In the genomic region with DNA sequence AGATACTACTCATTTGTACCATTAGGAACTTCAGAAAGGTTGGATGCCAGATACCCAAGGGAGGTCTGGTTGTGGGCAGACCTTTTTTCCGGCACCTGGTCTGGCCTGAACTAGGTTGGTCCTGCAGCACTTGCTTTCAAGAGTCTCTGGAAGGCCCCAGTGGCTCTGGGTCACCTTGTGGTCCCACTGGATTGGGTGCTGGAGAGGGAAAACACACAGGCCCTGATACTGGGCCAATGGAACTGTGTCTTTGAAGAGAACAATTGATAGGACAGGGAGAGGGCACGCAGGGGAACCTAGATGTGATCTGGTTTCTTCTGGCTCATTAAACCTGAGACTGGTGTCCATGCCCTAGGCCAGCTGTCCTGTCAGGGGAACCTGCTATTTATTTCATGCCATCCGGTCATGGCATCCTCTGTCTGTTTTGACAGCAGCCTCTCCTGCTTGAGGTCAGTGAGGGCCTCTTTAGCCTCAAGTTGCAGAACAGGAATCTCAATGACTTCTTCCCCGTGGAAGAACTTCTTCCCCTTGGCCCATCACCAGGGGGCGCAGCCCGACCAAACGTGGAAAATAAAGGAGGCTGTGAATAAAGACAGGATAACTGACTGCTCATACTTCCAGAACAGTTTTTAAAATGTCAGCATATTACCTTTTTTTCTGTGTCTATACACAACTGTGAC, we compare ENCODE assay signal across 1 cellular context.
TF ChIP-seq lines count a peak whose summit lies in the region.

No MANE protein-coding gene starts in this region.

TF ChIP-seq in neural cell, 6 proteins besides CTCF, POLR2A, EP300 and RAD21 (continued from another document):
- TF ChIP-seq, protein P1, sequence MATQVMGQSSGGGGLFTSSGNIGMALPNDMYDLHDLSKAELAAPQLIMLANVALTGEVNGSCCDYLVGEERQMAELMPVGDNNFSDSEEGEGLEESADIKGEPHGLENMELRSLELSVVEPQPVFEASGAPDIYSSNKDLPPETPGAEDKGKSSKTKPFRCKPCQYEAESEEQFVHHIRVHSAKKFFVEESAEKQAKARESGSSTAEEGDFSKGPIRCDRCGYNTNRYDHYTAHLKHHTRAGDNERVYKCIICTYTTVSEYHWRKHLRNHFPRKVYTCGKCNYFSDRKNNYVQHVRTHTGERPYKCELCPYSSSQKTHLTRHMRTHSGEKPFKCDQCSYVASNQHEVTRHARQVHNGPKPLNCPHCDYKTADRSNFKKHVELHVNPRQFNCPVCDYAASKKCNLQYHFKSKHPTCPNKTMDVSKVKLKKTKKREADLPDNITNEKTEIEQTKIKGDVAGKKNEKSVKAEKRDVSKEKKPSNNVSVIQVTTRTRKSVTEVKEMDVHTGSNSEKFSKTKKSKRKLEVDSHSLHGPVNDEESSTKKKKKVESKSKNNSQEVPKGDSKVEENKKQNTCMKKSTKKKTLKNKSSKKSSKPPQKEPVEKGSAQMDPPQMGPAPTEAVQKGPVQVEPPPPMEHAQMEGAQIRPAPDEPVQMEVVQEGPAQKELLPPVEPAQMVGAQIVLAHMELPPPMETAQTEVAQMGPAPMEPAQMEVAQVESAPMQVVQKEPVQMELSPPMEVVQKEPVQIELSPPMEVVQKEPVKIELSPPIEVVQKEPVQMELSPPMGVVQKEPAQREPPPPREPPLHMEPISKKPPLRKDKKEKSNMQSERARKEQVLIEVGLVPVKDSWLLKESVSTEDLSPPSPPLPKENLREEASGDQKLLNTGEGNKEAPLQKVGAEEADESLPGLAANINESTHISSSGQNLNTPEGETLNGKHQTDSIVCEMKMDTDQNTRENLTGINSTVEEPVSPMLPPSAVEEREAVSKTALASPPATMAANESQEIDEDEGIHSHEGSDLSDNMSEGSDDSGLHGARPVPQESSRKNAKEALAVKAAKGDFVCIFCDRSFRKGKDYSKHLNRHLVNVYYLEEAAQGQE (IDR thresholded peaks at IDR 0.05; ENCODE audit: borderline replicate concordance): no peak
- TF ChIP-seq MXI1 (conservative IDR thresholded peaks at IDR 0.05; ENCODE audit: poor library complexity, severe bottlenecking) (no peak), EZH2 (IDR thresholded peaks at IDR 0.05; ENCODE audit: borderline replicate concordance, insufficient read depth, low read length, poor library complexity, severe bottlenecking) (no peak)
